14 cellular contexts compared by ENCODE assay signal in genomic region chr4:16582526-16582925, GRCh38.
DNase-seq lines count a peak whose midpoint lies in the region; ATAC-seq and TF ChIP-seq lines count a peak whose summit lies in the region.
"Had no signal": no experiment of that assay in that cellular context is flagged by ENCODE, and none has a peak within 500 bp of the region (broad histone marks: within the 10 kb centered on the region; RNA-seq: fewer than 3 reads in every experiment).

No MANE protein-coding gene starts in this region.

- in situ Hi-C loops in gastrocnemius medialis (cut with MboI; ENCODE audit: low sequenced_read_pairs in 4 of 4) = no loop called here

- no peaks in the 10 kb centered on the region for H3K4me1 Mint-ChIP-seq in WTC11
- peaks cover 17% of the 10 kb centered on the region for H3K4me1 Mint-ChIP-seq in nephron progenitor cell

- DNase-seq in EL (peak; percentile 8), HT-29 (ENCODE audit: low spot score) (peak; percentile 22), WTC11 (ENCODE audit: low spot score) (peak; percentile 82), nephron progenitor cell (peak; percentile 27), gastrocnemius medialis (no peak), GF-D8 (lab: John Stamatoyannopoulos, UW) (no peak)
- DNase-seq: activated CD4-positive, alpha-beta T cell treated with anti-CD3 and anti-CD28 coated beads for 4 hours; GOT3; hippocampal formation; NCI-H1436; nucleus accumbens; spleen had no signal

- H3K4me3 ChIP-seq in gastrocnemius medialis = no peak overlapping the region
- H3K4me3 ChIP-seq: spleen had no signal

- H3K27me3 Mint-ChIP-seq in WTC11 (ENCODE audit: low read depth) (no peaks in the 10 kb centered on the region), nephron progenitor cell (ENCODE audit: low read depth, poor library complexity) (no peaks in the 10 kb centered on the region)

- H3K27ac ChIP-seq in gastrocnemius medialis = no peak overlapping the region
- H3K27ac ChIP-seq: spleen had no signal

- no peaks in the 10 kb centered on the region for H3K36me3 ChIP-seq in gastrocnemius medialis

- H3K27ac Mint-ChIP-seq in WTC11 (no peak overlapping the region), nephron progenitor cell (no peak overlapping the region)

- H3K36me3 Mint-ChIP-seq in WTC11 = peaks cover 33% of the 10 kb centered on the region
- H3K36me3 Mint-ChIP-seq in nephron progenitor cell (ENCODE audit: low read depth) = peaks cover 19% of the 10 kb centered on the region

- H3K4me3 Mint-ChIP-seq in WTC11 (no peak overlapping the region), nephron progenitor cell (no peak overlapping the region)

- TF ChIP-seq POLR2A in gastrocnemius medialis (IDR thresholded peaks at IDR 0.05) = no peak

- CTCF ChIA-PET in WTC11 (lab: Charles Lee) = interaction anchor here (0.5 to 2.1 kb wide), 31 partner anchors 9 to 865 kb away, joined by 3 to 14 read pairs (median 4); no protein-coding TSS in a partner anchor

- H3K4me1 ChIP-seq in gastrocnemius medialis = no peaks in the 10 kb centered on the region
- H3K4me1 ChIP-seq: Caco-2, spleen had no signal

- POLR2A ChIA-PET in WTC11 (lab: Charles Lee) = no interaction called here

- no peaks in the 10 kb centered on the region for H3K27me3 ChIP-seq in gastrocnemius medialis
- H3K27me3 ChIP-seq: spleen had no signal

- H3K9me3 Mint-ChIP-seq in WTC11 = no peaks in the 10 kb centered on the region
- no peaks in the 10 kb centered on the region for H3K9me3 Mint-ChIP-seq in nephron progenitor cell

- ATAC-seq in WTC11 (peak; percentile 98), gastrocnemius medialis (no peak), GM18867 (IDR thresholded peaks at IDR 0.05; ENCODE audit: unreplicated experiment) (no peak)

- TF ChIP-seq CTCF in WTC11 (IDR thresholded peaks at IDR 0.05) = peak; percentile 51; the same call in 1 of the 2 replicates
- TF ChIP-seq CTCF in nephron progenitor cell (IDR thresholded peaks at IDR 0.05) = no peak
- no peak for TF ChIP-seq CTCF in gastrocnemius medialis (IDR thresholded peaks at IDR 0.05 in 4 of 5, conservative IDR thresholded peaks at IDR 0.05 in 1 of 5)

- H3K9me3 ChIP-seq in gastrocnemius medialis = no peaks in the 10 kb centered on the region
- H3K9me3 ChIP-seq: Caco-2, spleen had no signal

- intact Hi-C loops in gastrocnemius medialis (cut with DNase I; ENCODE audit: low total_unique reads) = no loop called here

TF ChIP-seq in WTC11, 78 proteins besides CTCF, POLR2A, EP300 and RAD21:
- no peak for TF ChIP-seq EMX1 (CRISPR knock-in tag; IDR thresholded peaks at IDR 0.05)
- TF ChIP-seq, protein P1, sequence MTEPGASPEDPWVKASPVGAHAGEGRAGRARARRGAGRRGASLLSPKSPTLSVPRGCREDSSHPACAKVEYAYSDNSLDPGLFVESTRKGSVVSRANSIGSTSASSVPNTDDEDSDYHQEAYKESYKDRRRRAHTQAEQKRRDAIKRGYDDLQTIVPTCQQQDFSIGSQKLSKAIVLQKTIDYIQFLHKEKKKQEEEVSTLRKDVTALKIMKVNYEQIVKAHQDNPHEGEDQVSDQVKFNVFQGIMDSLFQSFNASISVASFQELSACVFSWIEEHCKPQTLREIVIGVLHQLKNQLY (CRISPR knock-in tag; IDR thresholded peaks at IDR 0.05) = no peak
- TF ChIP-seq ETV6 (CRISPR knock-in tag; IDR thresholded peaks at IDR 0.05) = no peak
- TF ChIP-seq GRHL2 (CRISPR knock-in tag; IDR thresholded peaks at IDR 0.05; ENCODE audit: insufficient replicate concordance, severe bottlenecking) = no peak

Comparison
In these comparisons a context has a peak if more than half of its experiments do, and no peak if none do; other contexts are left out.
1. DNase-seq: peak in EL (single experiment), HT-29 (single experiment), WTC11 (single experiment) and nephron progenitor cell (single experiment); none in gastrocnemius medialis (0 of 2) and GF-D8 (single experiment).